Comparison of ENCODE assay signal across 1 cellular context in the genomic region with DNA sequence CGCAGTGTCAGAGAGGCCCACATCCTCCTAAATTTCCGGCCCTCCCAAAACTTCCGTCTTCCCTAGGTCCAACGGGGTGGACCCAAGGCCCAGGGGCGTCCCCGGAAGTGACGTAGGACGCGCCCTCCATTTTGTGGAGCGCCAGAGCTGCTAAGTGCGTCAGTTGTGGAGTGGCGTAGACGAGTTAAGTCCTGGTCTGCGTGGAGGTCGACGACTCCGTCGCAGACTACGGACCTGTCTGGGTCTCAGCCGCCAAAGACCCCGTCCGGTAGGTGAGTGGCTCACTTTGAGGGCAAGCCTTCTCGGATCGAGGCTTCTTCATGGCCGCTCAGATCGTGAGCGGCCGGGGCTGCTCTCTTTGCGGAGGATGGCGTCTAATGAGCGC.
TF ChIP-seq lines count a peak whose summit lies in the region.

A gene (plus strand): TSS at position 159 of the 385 bp plus-strand sequence. CDS start 1,015 bp downstream, outside the sequence.

TF ChIP-seq in HEK293, 187 proteins besides CTCF, POLR2A, EP300 and RAD21 (continued from another document):
- TF ChIP-seq, protein P1, sequence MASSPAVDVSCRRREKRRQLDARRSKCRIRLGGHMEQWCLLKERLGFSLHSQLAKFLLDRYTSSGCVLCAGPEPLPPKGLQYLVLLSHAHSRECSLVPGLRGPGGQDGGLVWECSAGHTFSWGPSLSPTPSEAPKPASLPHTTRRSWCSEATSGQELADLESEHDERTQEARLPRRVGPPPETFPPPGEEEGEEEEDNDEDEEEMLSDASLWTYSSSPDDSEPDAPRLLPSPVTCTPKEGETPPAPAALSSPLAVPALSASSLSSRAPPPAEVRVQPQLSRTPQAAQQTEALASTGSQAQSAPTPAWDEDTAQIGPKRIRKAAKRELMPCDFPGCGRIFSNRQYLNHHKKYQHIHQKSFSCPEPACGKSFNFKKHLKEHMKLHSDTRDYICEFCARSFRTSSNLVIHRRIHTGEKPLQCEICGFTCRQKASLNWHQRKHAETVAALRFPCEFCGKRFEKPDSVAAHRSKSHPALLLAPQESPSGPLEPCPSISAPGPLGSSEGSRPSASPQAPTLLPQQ (tag by site-specific recombination; IDR thresholded peaks at IDR 0.05): peak; percentile 47
- TF ChIP-seq, protein P2, sequence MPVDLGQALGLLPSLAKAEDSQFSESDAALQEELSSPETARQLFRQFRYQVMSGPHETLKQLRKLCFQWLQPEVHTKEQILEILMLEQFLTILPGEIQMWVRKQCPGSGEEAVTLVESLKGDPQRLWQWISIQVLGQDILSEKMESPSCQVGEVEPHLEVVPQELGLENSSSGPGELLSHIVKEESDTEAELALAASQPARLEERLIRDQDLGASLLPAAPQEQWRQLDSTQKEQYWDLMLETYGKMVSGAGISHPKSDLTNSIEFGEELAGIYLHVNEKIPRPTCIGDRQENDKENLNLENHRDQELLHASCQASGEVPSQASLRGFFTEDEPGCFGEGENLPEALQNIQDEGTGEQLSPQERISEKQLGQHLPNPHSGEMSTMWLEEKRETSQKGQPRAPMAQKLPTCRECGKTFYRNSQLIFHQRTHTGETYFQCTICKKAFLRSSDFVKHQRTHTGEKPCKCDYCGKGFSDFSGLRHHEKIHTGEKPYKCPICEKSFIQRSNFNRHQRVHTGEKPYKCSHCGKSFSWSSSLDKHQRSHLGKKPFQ (tag by site-specific recombination; IDR thresholded peaks at IDR 0.05): no peak
- TF ChIP-seq ZNF555 (tag by site-specific recombination; conservative IDR thresholded peaks at IDR 0.05) (no peak), ZEB2 (tag by site-specific recombination; IDR thresholded peaks at IDR 0.05) (peak; percentile 40; the same call in 1 of the 2 replicates), ZNF391 (tag by site-specific recombination; IDR thresholded peaks at IDR 0.05; ENCODE audit: borderline replicate concordance, low read depth) (no peak), ZNF223 (tag by site-specific recombination; IDR thresholded peaks at IDR 0.05) (no peak), ZNF510 (tag by site-specific recombination; IDR thresholded peaks at IDR 0.05; ENCODE audit: insufficient replicate concordance) (no peak), MEIS1 (CRISPR knock-in tag; IDR thresholded peaks at IDR 0.05; ENCODE audit: borderline replicate concordance) (no peak), ZNF558 (tag by site-specific recombination; IDR thresholded peaks at IDR 0.05) (no peak), ZNF24 (tag by site-specific recombination; IDR thresholded peaks at IDR 0.05) (no peak), ZNF785 (tag by site-specific recombination; IDR thresholded peaks at IDR 0.05) (no peak), ZFP69B (tag by site-specific recombination; IDR thresholded peaks at IDR 0.05) (no peak), ZNF433 (tag by site-specific recombination; IDR thresholded peaks at IDR 0.05; ENCODE audit: low read depth) (no peak), ZNF416 (tag by site-specific recombination; IDR thresholded peaks at IDR 0.05) (no peak), ZNF19 (tag by site-specific recombination; IDR thresholded peaks at IDR 0.05; ENCODE audit: low read depth) (no peak), GLI4 (tag by site-specific recombination; IDR thresholded peaks at IDR 0.05) (no peak), ZBTB48 (tag by site-specific recombination; IDR thresholded peaks at IDR 0.05) (no peak), ZFP3 (tag by site-specific recombination; IDR thresholded peaks at IDR 0.05; ENCODE audit: low read depth) (no peak), ZXDB (tag by site-specific recombination; IDR thresholded peaks at IDR 0.05) (peak; percentile 97), ZNF140 (tag by site-specific recombination; IDR thresholded peaks at IDR 0.05) (no peak), ZNF184 (tag by site-specific recombination; IDR thresholded peaks at IDR 0.05) (no peak), ZNF830 (tag by site-specific recombination; IDR thresholded peaks at IDR 0.05; ENCODE audit: low read depth) (no peak), YY1 (tag by site-specific recombination; IDR thresholded peaks at IDR 0.05) (peak; percentile 38), ZNF112 (tag by site-specific recombination; IDR thresholded peaks at IDR 0.05) (no peak), ZNF549 (tag by site-specific recombination; IDR thresholded peaks at IDR 0.05) (no peak), GLIS2 (tag by site-specific recombination; IDR thresholded peaks at IDR 0.05) (no peak), ZNF707 (tag by site-specific recombination; IDR thresholded peaks at IDR 0.05) (no peak), ZNF701 (tag by site-specific recombination; IDR thresholded peaks at IDR 0.05) (no peak), ZNF664 (tag by site-specific recombination; IDR thresholded peaks at IDR 0.05) (no peak), ZNF214 (tag by site-specific recombination; IDR thresholded peaks at IDR 0.05; ENCODE audit: borderline replicate concordance) (no peak), KLF1 (tag by site-specific recombination; IDR thresholded peaks at IDR 0.05) (peak; percentile 59), ZNF48 (tag by site-specific recombination; IDR thresholded peaks at IDR 0.05) (no peak), ZNF623 (tag by site-specific recombination; IDR thresholded peaks at IDR 0.05) (no peak), MYNN (tag by site-specific recombination; IDR thresholded peaks at IDR 0.05; ENCODE audit: borderline replicate concordance) (no peak), ZBTB20 (tag by site-specific recombination; IDR thresholded peaks at IDR 0.05) (no peak), ZNF514 (tag by site-specific recombination; IDR thresholded peaks at IDR 0.05) (no peak)
- TF ChIP-seq, protein P3, sequence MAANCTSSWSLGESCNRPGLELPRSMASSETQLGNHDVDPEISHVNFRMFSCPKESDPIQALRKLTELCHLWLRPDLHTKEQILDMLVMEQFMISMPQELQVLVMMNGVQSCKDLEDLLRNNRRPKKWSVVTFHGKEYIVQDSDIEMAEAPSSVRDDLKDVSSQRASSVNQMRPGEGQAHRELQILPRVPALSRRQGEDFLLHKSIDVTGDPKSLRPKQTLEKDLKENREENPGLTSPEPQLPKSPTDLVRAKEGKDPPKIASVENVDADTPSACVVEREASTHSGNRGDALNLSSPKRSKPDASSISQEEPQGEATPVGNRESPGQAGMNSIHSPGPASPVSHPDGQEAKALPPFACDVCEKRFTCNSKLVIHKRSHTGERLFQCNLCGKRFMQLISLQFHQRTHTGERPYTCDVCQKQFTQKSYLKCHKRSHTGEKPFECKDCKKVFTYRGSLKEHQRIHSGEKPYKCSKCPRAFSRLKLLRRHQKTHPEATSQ (tag by site-specific recombination; IDR thresholded peaks at IDR 0.05): no peak
- TF ChIP-seq, protein P4, sequence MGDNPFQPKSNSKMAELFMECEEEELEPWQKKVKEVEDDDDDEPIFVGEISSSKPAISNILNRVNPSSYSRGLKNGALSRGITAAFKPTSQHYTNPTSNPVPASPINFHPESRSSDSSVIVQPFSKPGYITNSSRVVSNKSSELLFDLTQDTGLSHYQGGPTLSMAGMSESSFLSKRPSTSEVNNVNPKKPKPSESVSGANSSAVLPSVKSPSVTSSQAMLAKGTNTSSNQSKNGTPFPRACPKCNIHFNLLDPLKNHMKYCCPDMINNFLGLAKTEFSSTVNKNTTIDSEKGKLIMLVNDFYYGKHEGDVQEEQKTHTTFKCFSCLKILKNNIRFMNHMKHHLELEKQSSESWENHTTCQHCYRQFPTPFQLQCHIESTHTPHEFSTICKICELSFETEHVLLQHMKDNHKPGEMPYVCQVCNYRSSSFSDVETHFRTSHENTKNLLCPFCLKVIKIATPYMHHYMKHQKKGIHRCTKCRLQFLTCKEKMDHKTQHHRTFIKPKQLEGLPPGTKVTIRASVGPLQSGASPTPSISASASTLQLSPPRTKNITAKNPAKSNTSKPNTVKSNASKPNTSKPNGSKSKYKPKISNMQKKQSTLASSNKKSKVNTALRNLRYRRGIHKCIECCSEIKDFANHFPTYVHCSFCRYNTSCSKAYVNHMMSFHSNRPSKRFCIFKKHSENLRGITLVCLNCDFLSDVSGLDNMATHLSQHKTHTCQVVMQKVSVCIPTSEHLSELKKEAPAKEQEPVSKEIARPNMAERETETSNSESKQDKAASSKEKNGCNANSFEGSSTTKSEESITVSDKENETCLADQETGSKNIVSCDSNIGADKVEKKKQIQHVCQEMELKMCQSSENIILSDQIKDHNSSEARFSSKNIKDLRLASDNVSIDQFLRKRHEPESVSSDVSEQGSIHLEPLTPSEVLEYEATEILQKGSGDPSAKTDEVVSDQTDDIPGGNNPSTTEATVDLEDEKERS (tag by site-specific recombination; IDR thresholded peaks at IDR 0.05): no peak
- TF ChIP-seq, protein P5, sequence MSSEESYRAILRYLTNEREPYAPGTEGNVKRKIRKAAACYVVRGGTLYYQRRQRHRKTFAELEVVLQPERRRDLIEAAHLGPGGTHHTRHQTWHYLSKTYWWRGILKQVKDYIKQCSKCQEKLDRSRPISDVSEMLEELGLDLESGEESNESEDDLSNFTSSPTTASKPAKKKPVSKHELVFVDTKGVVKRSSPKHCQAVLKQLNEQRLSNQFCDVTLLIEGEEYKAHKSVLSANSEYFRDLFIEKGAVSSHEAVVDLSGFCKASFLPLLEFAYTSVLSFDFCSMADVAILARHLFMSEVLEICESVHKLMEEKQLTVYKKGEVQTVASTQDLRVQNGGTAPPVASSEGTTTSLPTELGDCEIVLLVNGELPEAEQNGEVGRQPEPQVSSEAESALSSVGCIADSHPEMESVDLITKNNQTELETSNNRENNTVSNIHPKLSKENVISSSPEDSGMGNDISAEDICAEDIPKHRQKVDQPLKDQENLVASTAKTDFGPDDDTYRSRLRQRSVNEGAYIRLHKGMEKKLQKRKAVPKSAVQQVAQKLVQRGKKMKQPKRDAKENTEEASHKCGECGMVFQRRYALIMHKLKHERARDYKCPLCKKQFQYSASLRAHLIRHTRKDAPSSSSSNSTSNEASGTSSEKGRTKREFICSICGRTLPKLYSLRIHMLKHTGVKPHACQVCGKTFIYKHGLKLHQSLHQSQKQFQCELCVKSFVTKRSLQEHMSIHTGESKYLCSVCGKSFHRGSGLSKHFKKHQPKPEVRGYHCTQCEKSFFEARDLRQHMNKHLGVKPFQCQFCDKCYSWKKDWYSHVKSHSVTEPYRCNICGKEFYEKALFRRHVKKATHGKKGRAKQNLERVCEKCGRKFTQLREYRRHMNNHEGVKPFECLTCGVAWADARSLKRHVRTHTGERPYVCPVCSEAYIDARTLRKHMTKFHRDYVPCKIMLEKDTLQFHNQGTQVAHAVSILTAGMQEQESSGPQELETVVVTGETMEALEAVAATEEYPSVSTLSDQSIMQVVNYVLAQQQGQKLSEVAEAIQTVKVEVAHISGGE (tag by site-specific recombination; conservative IDR thresholded peaks at IDR 0.05; ENCODE audit: low read depth): peak; percentile 93
- TF ChIP-seq, protein P6, sequence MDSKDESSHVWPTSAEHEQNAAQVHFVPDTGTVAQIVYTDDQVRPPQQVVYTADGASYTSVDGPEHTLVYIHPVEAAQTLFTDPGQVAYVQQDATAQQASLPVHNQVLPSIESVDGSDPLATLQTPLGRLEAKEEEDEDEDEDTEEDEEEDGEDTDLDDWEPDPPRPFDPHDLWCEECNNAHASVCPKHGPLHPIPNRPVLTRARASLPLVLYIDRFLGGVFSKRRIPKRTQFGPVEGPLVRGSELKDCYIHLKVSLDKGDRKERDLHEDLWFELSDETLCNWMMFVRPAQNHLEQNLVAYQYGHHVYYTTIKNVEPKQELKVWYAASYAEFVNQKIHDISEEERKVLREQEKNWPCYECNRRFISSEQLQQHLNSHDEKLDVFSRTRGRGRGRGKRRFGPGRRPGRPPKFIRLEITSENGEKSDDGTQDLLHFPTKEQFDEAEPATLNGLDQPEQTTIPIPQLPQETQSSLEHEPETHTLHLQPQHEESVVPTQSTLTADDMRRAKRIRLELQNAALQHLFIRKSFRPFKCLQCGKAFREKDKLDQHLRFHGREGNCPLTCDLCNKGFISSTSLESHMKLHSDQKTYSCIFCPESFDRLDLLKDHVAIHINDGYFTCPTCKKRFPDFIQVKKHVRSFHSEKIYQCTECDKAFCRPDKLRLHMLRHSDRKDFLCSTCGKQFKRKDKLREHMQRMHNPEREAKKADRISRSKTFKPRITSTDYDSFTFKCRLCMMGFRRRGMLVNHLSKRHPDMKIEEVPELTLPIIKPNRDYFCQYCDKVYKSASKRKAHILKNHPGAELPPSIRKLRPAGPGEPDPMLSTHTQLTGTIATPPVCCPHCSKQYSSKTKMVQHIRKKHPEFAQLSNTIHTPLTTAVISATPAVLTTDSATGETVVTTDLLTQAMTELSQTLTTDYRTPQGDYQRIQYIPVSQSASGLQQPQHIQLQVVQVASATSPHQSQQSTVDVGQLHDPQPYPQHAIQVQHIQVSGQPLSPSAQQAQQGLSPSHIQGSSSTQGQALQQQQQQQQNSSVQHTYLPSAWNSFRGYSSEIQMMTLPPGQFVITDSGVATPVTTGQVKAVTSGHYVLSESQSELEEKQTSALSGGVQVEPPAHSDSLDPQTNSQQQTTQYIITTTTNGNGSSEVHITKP (tag by site-specific recombination; IDR thresholded peaks at IDR 0.05): peak; percentile 91
- TF ChIP-seq, protein P7, sequence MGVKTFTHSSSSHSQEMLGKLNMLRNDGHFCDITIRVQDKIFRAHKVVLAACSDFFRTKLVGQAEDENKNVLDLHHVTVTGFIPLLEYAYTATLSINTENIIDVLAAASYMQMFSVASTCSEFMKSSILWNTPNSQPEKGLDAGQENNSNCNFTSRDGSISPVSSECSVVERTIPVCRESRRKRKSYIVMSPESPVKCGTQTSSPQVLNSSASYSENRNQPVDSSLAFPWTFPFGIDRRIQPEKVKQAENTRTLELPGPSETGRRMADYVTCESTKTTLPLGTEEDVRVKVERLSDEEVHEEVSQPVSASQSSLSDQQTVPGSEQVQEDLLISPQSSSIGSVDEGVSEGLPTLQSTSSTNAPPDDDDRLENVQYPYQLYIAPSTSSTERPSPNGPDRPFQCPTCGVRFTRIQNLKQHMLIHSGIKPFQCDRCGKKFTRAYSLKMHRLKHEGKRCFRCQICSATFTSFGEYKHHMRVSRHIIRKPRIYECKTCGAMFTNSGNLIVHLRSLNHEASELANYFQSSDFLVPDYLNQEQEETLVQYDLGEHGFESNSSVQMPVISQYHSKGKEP (tag by site-specific recombination; IDR thresholded peaks at IDR 0.05): no peak
